Comparison of ENCODE assay signal across 10 cellular contexts in genomic region chr20:36482044-36482473, GRCh38. TPM values are rescaled to one million over a fixed set of nuclear protein-coding genes. Genes with fewer than 3 reads are reported as not detected.
A peak's percentile ranks its signal among the peaks of the same experiment; 100 is the strongest.
DNase-seq lines count a peak whose midpoint lies in the region; ATAC-seq and TF ChIP-seq lines count a peak whose summit lies in the region.
"Had no signal": no experiment of that assay in that cellular context is flagged by ENCODE, and none has a peak within 500 bp of the region (broad histone marks: within the 10 kb centered on the region; RNA-seq: fewer than 3 reads in every experiment).

No MANE protein-coding gene starts in this region.

- H3K79me1 ChIP-seq in mesendoderm (ENCODE audit: low read length): peaks cover 31% of the 10 kb centered on the region

- H3K27me3 ChIP-seq in suprapubic skin: no peaks in the 10 kb centered on the region
- H3K27me3 ChIP-seq in mesendoderm (ENCODE audit: insufficient read depth, low read length, poor library complexity): no peaks in the 10 kb centered on the region

- H2AK5ac ChIP-seq in mesendoderm (ENCODE audit: low read length): no peak overlapping the region

- H3K27ac Mint-ChIP-seq in activated CD8-positive, alpha-beta memory T cell treated with anti-CD3 and anti-CD28 coated beads, Interleukin-2, amount 10 ng/mL, durations not matched to agents 7 days and 5 days: no peak overlapping the region
- H3K27ac Mint-ChIP-seq: T-helper 1 cell treated with Interleukin-12 subunit alpha and Interleukin-12 subunit beta and Interleukin-4 antibody, amounts not matched to agents 30 μg/mL and 1 μg/mL, for 36 hours had no signal

- no peaks in the 10 kb centered on the region for H3K27me3 Mint-ChIP-seq in activated CD8-positive, alpha-beta memory T cell treated with anti-CD3 and anti-CD28 coated beads, Interleukin-2, amount 10 ng/mL, durations not matched to agents 7 days and 5 days

- no peak overlapping the region for H3K4ac ChIP-seq in mesendoderm (ENCODE audit: low read depth, low read length)

- H3K18ac ChIP-seq in mesendoderm (ENCODE audit: low read length): no peak overlapping the region

- H3K4me2 ChIP-seq in mesendoderm (ENCODE audit: low read length): no peak overlapping the region

- H3K4me3 ChIP-seq in suprapubic skin (no peak overlapping the region), mesendoderm (ENCODE audit: low read length) (no peak overlapping the region)

- H3K36me3 ChIP-seq in suprapubic skin (peaks cover 3% of the 10 kb centered on the region), mesendoderm (ENCODE audit: control insufficient read depth, insufficient read depth, low read length) (no peaks in the 10 kb centered on the region)

- no peaks in the 10 kb centered on the region for H3K36me3 Mint-ChIP-seq in activated CD8-positive, alpha-beta memory T cell treated with anti-CD3 and anti-CD28 coated beads, Interleukin-2, amount 10 ng/mL, durations not matched to agents 7 days and 5 days

- DNase-seq in NCI-H1417 treated with DMSO at 0.1 percent for 48 hours (lab: John Stamatoyannopoulos, UW): peak; percentile 27
- DNase-seq in SK-MEL-5 (ENCODE audit: low read depth, low spot score): peak; percentile 97
- DNase-seq in left colon: no peak
- DNase-seq in suprapubic skin (ENCODE audit: low spot score in 2 of 2): peak in 1 of 2 donors; percentile 77
- no peak for DNase-seq in NK-92 treated with Interleukin-12 subunit alpha and Interleukin-12 subunit beta, amount 100 ng/mL, for 24 hours (lab: John Stamatoyannopoulos, UW)
- no peak for DNase-seq in mesendoderm
- DNase-seq in activated CD8-positive, alpha-beta memory T cell treated with anti-CD3 and anti-CD28 coated beads, Interleukin-2, amount 10 ng/mL, durations not matched to agents 7 days and 5 days: no peak
- DNase-seq: activated gamma-delta T cell treated with Interleukin-2 at 50 U/mL for 16 hours had no signal

- no peak overlapping the region for H2BK15ac ChIP-seq in mesendoderm (replicated peaks; ENCODE audit: low read depth)

- no peak for TF ChIP-seq POLR2A in suprapubic skin (IDR thresholded peaks at IDR 0.05)

- H4K8ac ChIP-seq in mesendoderm (ENCODE audit: low read depth, low read length): no peak overlapping the region

- peak overlapping the region; percentile 36 for H3K27ac ChIP-seq in suprapubic skin
- H3K27ac ChIP-seq in mesendoderm (ENCODE audit: low read depth, low read length): no peak overlapping the region

- peak; percentile 14 for ATAC-seq in left colon
- no peak for ATAC-seq in HG03280 (IDR thresholded peaks at IDR 0.05; ENCODE audit: unreplicated experiment)
- ATAC-seq in activated CD8-positive, alpha-beta memory T cell treated with anti-CD3 and anti-CD28 coated beads, Interleukin-2, amount 10 ng/mL, durations not matched to agents 7 days and 5 days: no peak

- intact Hi-C loops in left colon (cut with DNase I, micrococcal nuclease): no loop called here

- H3K9me3 ChIP-seq in suprapubic skin: no peaks in the 10 kb centered on the region

- CTCF ChIA-PET in activated CD8-positive, alpha-beta memory T cell treated with anti-CD3 and anti-CD28 coated beads, Interleukin-2, amount 10 ng/mL, durations not matched to agents 7 days and 5 days (lab: Charles Lee): interaction anchor here (1.1 kb wide), 1 partner anchor 10 kb away, joined by 5 read pairs; no protein-coding TSS in a partner anchor

- no peaks in the 10 kb centered on the region for H3K9me3 Mint-ChIP-seq in activated CD8-positive, alpha-beta memory T cell treated with anti-CD3 and anti-CD28 coated beads, Interleukin-2, amount 10 ng/mL, durations not matched to agents 7 days and 5 days (ENCODE audit: low read depth)
- H3K9me3 Mint-ChIP-seq: T-helper 1 cell treated with Interleukin-12 subunit alpha and Interleukin-12 subunit beta and Interleukin-4 antibody, amounts not matched to agents 30 μg/mL and 1 μg/mL, for 36 hours had no signal

- in situ Hi-C loops in SK-MEL-5 (cut with HindIII; ENCODE audit: low pct_unique_long_range_greater_than_20kb, low sequenced_read_pairs): no loop called here

- 50% methylated on average over 8 of the region's 8 CpGs for WGBS in suprapubic skin
- no CpG with 5 or more reads among the region's 8 CpGs for WGBS in mesendoderm (ENCODE audit: extremely low coverage, insufficient coverage, low lambda C conversion rate)

- no peak overlapping the region for H3K23ac ChIP-seq in mesendoderm (ENCODE audit: low read length)

- H3K79me2 ChIP-seq in mesendoderm (ENCODE audit: control insufficient read depth, insufficient read depth, low read length): peaks cover 12% of the 10 kb centered on the region

- no peak overlapping the region for H2BK5ac ChIP-seq in mesendoderm (ENCODE audit: low read length)

- TF ChIP-seq CTCF in suprapubic skin (IDR thresholded peaks at IDR 0.05): no peak

- H3K9ac ChIP-seq in mesendoderm (ENCODE audit: low read length): no peak overlapping the region

- no peaks in the 10 kb centered on the region for H3K4me1 Mint-ChIP-seq in activated CD8-positive, alpha-beta memory T cell treated with anti-CD3 and anti-CD28 coated beads, Interleukin-2, amount 10 ng/mL, durations not matched to agents 7 days and 5 days

- no peak overlapping the region for H4K5ac ChIP-seq in mesendoderm (ENCODE audit: low read length)

- no peak overlapping the region for H3K56ac ChIP-seq in mesendoderm (ENCODE audit: low read length)

- H2BK120ac ChIP-seq in mesendoderm (ENCODE audit: low read depth, low read length): no peak overlapping the region

- no peak overlapping the region for H3K4me3 Mint-ChIP-seq in activated CD8-positive, alpha-beta memory T cell treated with anti-CD3 and anti-CD28 coated beads, Interleukin-2, amount 10 ng/mL, durations not matched to agents 7 days and 5 days
- H3K4me3 Mint-ChIP-seq: T-helper 1 cell treated with Interleukin-12 subunit alpha and Interleukin-12 subunit beta and Interleukin-4 antibody, amounts not matched to agents 30 μg/mL and 1 μg/mL, for 36 hours had no signal

- no peak for TF ChIP-seq EP300 in suprapubic skin (IDR thresholded peaks at IDR 0.05)

- H3K4me1 ChIP-seq in suprapubic skin (peaks cover 69% of the 10 kb centered on the region), mesendoderm (ENCODE audit: control insufficient read depth, low read depth, low read length) (no peaks in the 10 kb centered on the region)

RNA-seq across cellular contexts. Expression of gene MYL9, which starts 59.3 kb away (rescaled TPM):
- total RNA-seq in SK-MEL-5 (2014; rRNA removed; shearing (Covaris generic)): not detected in 2 replicates
- not detected in 2 replicates for polyA plus RNA-seq in SK-MEL-5 (2015; cell fraction: cytosol; rRNA removed)
- not detected in 2 replicates for polyA plus RNA-seq in SK-MEL-5 (2015; cell fraction: nucleus; rRNA removed)
- 100 to 1,000 TPM in 1 of 2 donors, 10 to 100 TPM in 1; 36.9 to 484 TPM for total RNA-seq in left colon
- total RNA-seq in suprapubic skin: 10 to 100 TPM; 29.4 to 34.0 (median 30.7) TPM
- 265 TPM for polyA plus RNA-seq in mesendoderm (2013, experiment 1 of 2)
- polyA plus RNA-seq in mesendoderm (2013, experiment 2 of 2): 287 TPM
- under 1 TPM; 0.59 to 0.96 TPM for total RNA-seq in activated CD8-positive, alpha-beta memory T cell treated with anti-CD3 and anti-CD28 coated beads, Interleukin-2, amount 10 ng/mL, durations not matched to agents 7 days and 5 days

Comparison
In these comparisons a context has a peak if more than half of its experiments do, and no peak if none do; other contexts are left out.
1. DNase-seq: peak in NCI-H1417 treated with DMSO at 0.1 percent for 48 hours (single experiment) and SK-MEL-5 (single experiment); none in left colon (0 of 2), NK-92 treated with Interleukin-12 subunit alpha and Interleukin-12 subunit beta, amount 100 ng/mL, for 24 hours (single experiment), mesendoderm (single experiment) and activated CD8-positive, alpha-beta memory T cell treated with anti-CD3 and anti-CD28 coated beads, Interleukin-2, amount 10 ng/mL, durations not matched to agents 7 days and 5 days (single experiment).
2. RNA of gene MYL9, which starts 59.3 kb away (total RNA-seq): 36.9 to 484 TPM in left colon and 29.4 to 34.0 TPM in suprapubic skin; 0.59 to 0.96 TPM in activated CD8-positive, alpha-beta memory T cell treated with anti-CD3 and anti-CD28 coated beads, Interleukin-2, amount 10 ng/mL, durations not matched to agents 7 days and 5 days and not detected in SK-MEL-5; every median in the first group is over 10 times any median in the second.